ENCODE assay signal across 2 cellular contexts in the genomic region with DNA sequence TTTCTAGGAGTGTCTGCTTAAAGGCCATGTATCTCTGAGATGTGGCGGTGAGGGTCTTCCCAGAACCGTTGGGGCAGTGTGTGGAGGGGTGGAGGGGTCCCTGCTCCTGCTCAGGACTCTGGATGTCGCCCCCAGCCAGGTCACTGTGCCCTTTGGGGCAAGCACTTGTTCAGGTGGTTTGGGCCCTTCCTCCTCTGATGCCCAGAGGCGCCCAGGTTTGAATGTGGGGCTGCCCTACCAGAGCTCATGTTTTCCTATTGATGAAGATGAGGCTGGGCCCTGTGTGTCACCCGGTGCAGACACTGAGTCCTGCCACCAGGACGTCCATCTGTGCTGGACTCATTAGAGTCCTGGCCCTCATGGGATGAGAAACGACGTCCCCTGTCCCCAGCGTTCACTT.
TF ChIP-seq lines count a peak whose summit lies in the region.

No MANE protein-coding gene starts in this region.

TF ChIP-seq in HepG2, 621 proteins besides CTCF, POLR2A, EP300 and RAD21:
- TF ChIP-seq EED (CRISPR knock-in tag; IDR thresholded peaks at IDR 0.05): 0 out of 2 replicates have a peak, but pooled peaks have one; percentile 27
- TF ChIP-seq, protein P1, sequence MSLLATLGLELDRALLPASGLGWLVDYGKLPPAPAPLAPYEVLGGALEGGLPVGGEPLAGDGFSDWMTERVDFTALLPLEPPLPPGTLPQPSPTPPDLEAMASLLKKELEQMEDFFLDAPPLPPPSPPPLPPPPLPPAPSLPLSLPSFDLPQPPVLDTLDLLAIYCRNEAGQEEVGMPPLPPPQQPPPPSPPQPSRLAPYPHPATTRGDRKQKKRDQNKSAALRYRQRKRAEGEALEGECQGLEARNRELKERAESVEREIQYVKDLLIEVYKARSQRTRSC (CRISPR knock-in tag; IDR thresholded peaks at IDR 0.05; ENCODE audit: low read depth): no peak

TF ChIP-seq in K562, 482 proteins besides CTCF, POLR2A, EP300 and RAD21:
- TF ChIP-seq TCF7L2 (IDR thresholded peaks at IDR 0.05; ENCODE audit: low read depth, low read length) (no peak), ELF1 (tag; IDR thresholded peaks at IDR 0.05) (no peak), DPF2 (IDR thresholded peaks at IDR 0.05) (no peak), ASH1L (IDR thresholded peaks at IDR 0.05; ENCODE audit: borderline replicate concordance, low read depth, partially characterized antibody) (no peak), NCOA4 (IDR thresholded peaks at IDR 0.05; ENCODE audit: partially characterized antibody) (no peak)
- TF ChIP-seq, protein P2, sequence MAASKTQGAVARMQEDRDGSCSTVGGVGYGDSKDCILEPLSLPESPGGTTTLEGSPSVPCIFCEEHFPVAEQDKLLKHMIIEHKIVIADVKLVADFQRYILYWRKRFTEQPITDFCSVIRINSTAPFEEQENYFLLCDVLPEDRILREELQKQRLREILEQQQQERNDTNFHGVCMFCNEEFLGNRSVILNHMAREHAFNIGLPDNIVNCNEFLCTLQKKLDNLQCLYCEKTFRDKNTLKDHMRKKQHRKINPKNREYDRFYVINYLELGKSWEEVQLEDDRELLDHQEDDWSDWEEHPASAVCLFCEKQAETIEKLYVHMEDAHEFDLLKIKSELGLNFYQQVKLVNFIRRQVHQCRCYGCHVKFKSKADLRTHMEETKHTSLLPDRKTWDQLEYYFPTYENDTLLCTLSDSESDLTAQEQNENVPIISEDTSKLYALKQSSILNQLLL (CRISPR knock-in tag; IDR thresholded peaks at IDR 0.05; ENCODE audit: borderline replicate concordance): no peak
- TF ChIP-seq, protein P3, sequence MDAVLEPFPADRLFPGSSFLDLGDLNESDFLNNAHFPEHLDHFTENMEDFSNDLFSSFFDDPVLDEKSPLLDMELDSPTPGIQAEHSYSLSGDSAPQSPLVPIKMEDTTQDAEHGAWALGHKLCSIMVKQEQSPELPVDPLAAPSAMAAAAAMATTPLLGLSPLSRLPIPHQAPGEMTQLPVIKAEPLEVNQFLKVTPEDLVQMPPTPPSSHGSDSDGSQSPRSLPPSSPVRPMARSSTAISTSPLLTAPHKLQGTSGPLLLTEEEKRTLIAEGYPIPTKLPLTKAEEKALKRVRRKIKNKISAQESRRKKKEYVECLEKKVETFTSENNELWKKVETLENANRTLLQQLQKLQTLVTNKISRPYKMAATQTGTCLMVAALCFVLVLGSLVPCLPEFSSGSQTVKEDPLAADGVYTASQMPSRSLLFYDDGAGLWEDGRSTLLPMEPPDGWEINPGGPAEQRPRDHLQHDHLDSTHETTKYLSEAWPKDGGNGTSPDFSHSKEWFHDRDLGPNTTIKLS (IDR thresholded peaks at IDR 0.05; ENCODE audit: borderline replicate concordance, low read depth): no peak
- TF ChIP-seq, protein P4, sequence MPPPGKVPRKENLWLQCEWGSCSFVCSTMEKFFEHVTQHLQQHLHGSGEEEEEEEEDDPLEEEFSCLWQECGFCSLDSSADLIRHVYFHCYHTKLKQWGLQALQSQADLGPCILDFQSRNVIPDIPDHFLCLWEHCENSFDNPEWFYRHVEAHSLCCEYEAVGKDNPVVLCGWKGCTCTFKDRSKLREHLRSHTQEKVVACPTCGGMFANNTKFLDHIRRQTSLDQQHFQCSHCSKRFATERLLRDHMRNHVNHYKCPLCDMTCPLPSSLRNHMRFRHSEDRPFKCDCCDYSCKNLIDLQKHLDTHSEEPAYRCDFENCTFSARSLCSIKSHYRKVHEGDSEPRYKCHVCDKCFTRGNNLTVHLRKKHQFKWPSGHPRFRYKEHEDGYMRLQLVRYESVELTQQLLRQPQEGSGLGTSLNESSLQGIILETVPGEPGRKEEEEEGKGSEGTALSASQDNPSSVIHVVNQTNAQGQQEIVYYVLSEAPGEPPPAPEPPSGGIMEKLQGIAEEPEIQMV (tag; conservative IDR thresholded peaks at IDR 0.05; ENCODE audit: low read depth): no peak
- TF ChIP-seq, protein P5, sequence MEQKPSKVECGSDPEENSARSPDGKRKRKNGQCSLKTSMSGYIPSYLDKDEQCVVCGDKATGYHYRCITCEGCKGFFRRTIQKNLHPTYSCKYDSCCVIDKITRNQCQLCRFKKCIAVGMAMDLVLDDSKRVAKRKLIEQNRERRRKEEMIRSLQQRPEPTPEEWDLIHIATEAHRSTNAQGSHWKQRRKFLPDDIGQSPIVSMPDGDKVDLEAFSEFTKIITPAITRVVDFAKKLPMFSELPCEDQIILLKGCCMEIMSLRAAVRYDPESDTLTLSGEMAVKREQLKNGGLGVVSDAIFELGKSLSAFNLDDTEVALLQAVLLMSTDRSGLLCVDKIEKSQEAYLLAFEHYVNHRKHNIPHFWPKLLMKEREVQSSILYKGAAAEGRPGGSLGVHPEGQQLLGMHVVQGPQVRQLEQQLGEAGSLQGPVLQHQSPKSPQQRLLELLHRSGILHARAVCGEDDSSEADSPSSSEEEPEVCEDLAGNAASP (IDR thresholded peaks at IDR 0.05): no peak
